ENCODE assay signal across 8 cellular contexts in the genomic region with DNA sequence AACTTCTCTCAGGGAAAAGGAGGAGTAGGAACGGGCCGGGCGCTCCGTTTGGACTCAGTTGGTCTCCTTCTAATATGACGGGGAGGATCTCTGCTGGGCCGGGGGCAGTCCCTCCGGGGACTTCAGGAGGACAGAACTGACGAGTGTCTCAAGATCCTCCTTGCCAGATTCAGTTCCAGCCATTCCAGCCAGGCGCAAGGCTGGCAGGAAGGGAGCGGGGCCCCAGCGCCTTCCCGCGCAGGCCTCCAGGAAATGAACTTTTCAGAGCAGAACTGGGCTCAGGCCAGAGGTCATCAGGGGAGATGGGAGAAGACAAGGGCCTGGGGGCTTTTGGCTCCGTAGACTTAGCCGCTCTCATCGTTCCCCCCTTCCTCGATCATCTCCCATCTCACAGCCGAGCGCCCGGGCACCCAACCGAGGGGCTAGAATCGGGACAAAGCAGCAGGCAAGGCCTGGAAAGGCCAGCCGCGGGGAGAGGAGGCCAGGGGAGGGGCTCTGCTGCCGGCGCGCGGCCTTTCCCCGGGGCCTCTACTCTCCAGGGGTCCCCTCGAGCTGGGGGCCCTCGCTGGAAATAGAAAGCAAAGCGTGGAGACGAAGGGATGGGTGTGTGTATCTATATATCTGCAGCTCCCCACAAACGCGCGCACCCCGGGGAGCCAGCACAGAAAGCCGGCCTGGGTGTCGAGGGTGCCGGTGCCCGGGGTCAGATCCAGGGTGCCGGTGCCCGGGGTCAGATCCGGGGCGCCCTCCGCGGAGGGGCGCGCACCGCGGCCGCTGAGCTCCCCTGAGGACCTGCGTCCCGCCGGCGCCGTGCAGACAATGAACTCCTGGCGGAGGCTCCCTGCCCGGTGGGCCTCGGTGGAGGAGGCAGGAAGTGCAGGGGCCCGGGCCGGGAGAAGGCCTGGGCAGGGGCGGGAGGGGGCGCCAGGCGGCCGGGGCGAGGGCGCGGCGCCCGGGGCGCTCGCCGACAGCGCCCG. TPM values are rescaled to one million over a fixed set of nuclear protein-coding genes. Genes with fewer than 3 reads are reported as not detected.
DNase-seq lines count a peak whose midpoint lies in the region; ATAC-seq and TF ChIP-seq lines count a peak whose summit lies in the region.

No MANE protein-coding gene starts in this region.

- DNase-seq in AG08395 (ENCODE audit: low spot score) (peak; percentile 30), endothelial cell (ENCODE audit: low spot score) (peak; percentile 65), COLO829 (ENCODE audit: low spot score) (no peak)
- no peak for DNase-seq in natural killer cell treated with Interleukin-12 subunit alpha and Interleukin-12 subunit beta and Interleukin-15 and Interleukin-18, amount 100 ng/mL, for 72 hours (ENCODE audit: low spot score)
- no peak for DNase-seq in stimulated activated CD4-positive, alpha-beta T cell treated with anti-CD3 and anti-CD28 coated beads, Interleukin-4, amount 100 ng/mL, for 24 hours

- peaks cover 6% of the 10 kb centered on the region for H3K4me1 ChIP-seq in OCI-LY1 (ENCODE audit: insufficient read depth, low read length, severe bottlenecking)

- TF ChIP-seq CTCF in OCI-LY1 (IDR thresholded peaks at IDR 0.05; ENCODE audit: low read length) (no peak), endothelial cell (IDR thresholded peaks at IDR 0.05; ENCODE audit: unreplicated experiment) (no peak)

- no peaks in the 10 kb centered on the region for H3K79me2 ChIP-seq in OCI-LY1 (ENCODE audit: insufficient read depth, low read length)

- H3K27me3 Mint-ChIP-seq in endothelial cell (ENCODE audit: unreplicated experiment) = peaks cover 10% of the 10 kb centered on the region
- peaks cover 28 to 47% of the 10 kb centered on the region in 2 donors for H3K27me3 Mint-ChIP-seq in natural killer cell treated with Interleukin-12 subunit alpha and Interleukin-12 subunit beta and Interleukin-15 and Interleukin-18, amount 100 ng/mL, for 72 hours

- H3K36me3 Mint-ChIP-seq in endothelial cell (ENCODE audit: low read depth, unreplicated experiment) = peaks cover 4% of the 10 kb centered on the region
- H3K36me3 Mint-ChIP-seq in natural killer cell treated with Interleukin-12 subunit alpha and Interleukin-12 subunit beta and Interleukin-15 and Interleukin-18, amount 100 ng/mL, for 72 hours = no peaks in the 10 kb centered on the region

- H3K9ac ChIP-seq in OCI-LY1 (ENCODE audit: low read length) = no peak overlapping the region; the same call in 1 of the 2 replicates

- H3K9me2 ChIP-seq in OCI-LY1 (ENCODE audit: low read depth, low read length) = no peaks in the 10 kb centered on the region

- no peaks in the 10 kb centered on the region for H3K36me3 ChIP-seq in OCI-LY1 (ENCODE audit: insufficient read depth, low read length)

- 0 out of 2 replicates have a peak, but pooled peaks cover 20% of the 10 kb centered on the region for H3K27me3 ChIP-seq in OCI-LY1 (ENCODE audit: insufficient read depth, low read length)

- H3K4me3 Mint-ChIP-seq in endothelial cell (ENCODE audit: unreplicated experiment) = peak overlapping the region; percentile 97
- peak overlapping the region; percentile 48 for H3K4me3 Mint-ChIP-seq in natural killer cell treated with Interleukin-12 subunit alpha and Interleukin-12 subunit beta and Interleukin-15 and Interleukin-18, amount 100 ng/mL, for 72 hours

- H3K4me2 ChIP-seq in OCI-LY1 (ENCODE audit: low read length) = peak overlapping the region; percentile 73; the same call in 1 of the 2 replicates

- H3K27ac ChIP-seq in OCI-LY1 (ENCODE audit: low read depth, low read length, poor library complexity, severe bottlenecking) = no peak overlapping the region

- no peaks in the 10 kb centered on the region for H3K9me3 Mint-ChIP-seq in endothelial cell (ENCODE audit: unreplicated experiment)
- H3K9me3 Mint-ChIP-seq in natural killer cell treated with Interleukin-12 subunit alpha and Interleukin-12 subunit beta and Interleukin-15 and Interleukin-18, amount 100 ng/mL, for 72 hours = no peaks in the 10 kb centered on the region

- no peaks in the 10 kb centered on the region for H3K9me3 ChIP-seq in OCI-LY1 (ENCODE audit: low read length)

- H4K20me1 ChIP-seq in OCI-LY1 (ENCODE audit: insufficient read depth, low read length) = no peaks in the 10 kb centered on the region

- peaks cover 47% of the 10 kb centered on the region for H3K4me1 Mint-ChIP-seq in endothelial cell (ENCODE audit: unreplicated experiment)
- H3K4me1 Mint-ChIP-seq in natural killer cell treated with Interleukin-12 subunit alpha and Interleukin-12 subunit beta and Interleukin-15 and Interleukin-18, amount 100 ng/mL, for 72 hours (ENCODE audit: low read depth in 2 of 2) = peaks cover 0 to 5% of the 10 kb centered on the region in 2 donors

- H3F3A ChIP-seq in OCI-LY1 (ENCODE audit: insufficient read depth, low read length) = no peaks in the 10 kb centered on the region

- ATAC-seq in GM19463 (IDR thresholded peaks at IDR 0.05; ENCODE audit: unreplicated experiment) = peak; percentile 8
- ATAC-seq in natural killer cell treated with Interleukin-12 subunit alpha and Interleukin-12 subunit beta and Interleukin-15 and Interleukin-18, amount 100 ng/mL, for 72 hours = peak; percentile 34 to 53
- ATAC-seq in GM19397 (IDR thresholded peaks at IDR 0.05; ENCODE audit: unreplicated experiment) = no peak

- H3K4me3 ChIP-seq in OCI-LY1 (ENCODE audit: low read depth, low read length, poor library complexity, severe bottlenecking) = peak overlapping the region; percentile 66

- no peak overlapping the region for H2AFZ ChIP-seq in OCI-LY1 (ENCODE audit: low read length)

- H3K27ac Mint-ChIP-seq in endothelial cell (ENCODE audit: unreplicated experiment) = peak overlapping the region; percentile 94
- no peak overlapping the region for H3K27ac Mint-ChIP-seq in natural killer cell treated with Interleukin-12 subunit alpha and Interleukin-12 subunit beta and Interleukin-15 and Interleukin-18, amount 100 ng/mL, for 72 hours

RNA-seq across cellular contexts. Expression of a gene that starts 1.4 kb away (rescaled TPM):
- total RNA-seq in endothelial cell (ENCODE audit: unreplicated experiment) = 44.8 TPM
- not detected for total RNA-seq in natural killer cell treated with Interleukin-12 subunit alpha and Interleukin-12 subunit beta and Interleukin-15 and Interleukin-18, amount 100 ng/mL, for 72 hours

Comparison
In these comparisons a context has a peak if more than half of its experiments do, and no peak if none do; other contexts are left out.
1. DNase-seq: peak in AG08395 (single experiment) and endothelial cell (single experiment); none in natural killer cell treated with Interleukin-12 subunit alpha and Interleukin-12 subunit beta and Interleukin-15 and Interleukin-18, amount 100 ng/mL, for 72 hours (single experiment), stimulated activated CD4-positive, alpha-beta T cell treated with anti-CD3 and anti-CD28 coated beads, Interleukin-4, amount 100 ng/mL, for 24 hours (single experiment) and COLO829 (single experiment).
2. RNA of a gene that starts 1.4 kb away (total RNA-seq): 44.8 TPM in endothelial cell (single experiment); not detected in natural killer cell treated with Interleukin-12 subunit alpha and Interleukin-12 subunit beta and Interleukin-15 and Interleukin-18, amount 100 ng/mL, for 72 hours; every median in the first group is over 10 times any median in the second.